ENCODE assay signal across 9 cellular contexts in genomic region chr10:78408671-78409472, GRCh38.
A peak's percentile ranks its signal among the peaks of the same experiment; 100 is the strongest.
DNase-seq lines count a peak whose midpoint lies in the region; ATAC-seq, FAIRE-seq and TF ChIP-seq lines count a peak whose summit lies in the region.
"Had no signal": no experiment of that assay in that cellular context is flagged by ENCODE, and none has a peak within 500 bp of the region (broad histone marks: within the 10 kb centered on the region; RNA-seq: fewer than 3 reads in every experiment).

No MANE protein-coding gene starts in this region.

- H3K4me1 ChIP-seq in liver (ENCODE audit: control insufficient read depth in 4 of 4, insufficient read depth in 4 of 4, low read length in 3 of 4) (peaks cover 0 to 7% (median 3%) of the 10 kb centered on the region in 4 donors), thoracic aorta (ENCODE audit: control insufficient read depth in 1 of 2, low read depth in 2 of 2) (peaks cover 27 to 46% of the 10 kb centered on the region in 2 donors), OCI-LY7 (ENCODE audit: insufficient read depth, low read length, poor library complexity, severe bottlenecking) (no peaks in the 10 kb centered on the region)

- H3K27ac Mint-ChIP-seq in MCF 10A (ENCODE audit: low read depth, unreplicated experiment), result no peak overlapping the region

- no peak overlapping the region for H3K4me3 Mint-ChIP-seq in MCF 10A (ENCODE audit: unreplicated experiment)

- H3K4me1 Mint-ChIP-seq in MCF 10A (ENCODE audit: insufficient read depth, unreplicated experiment), result peaks cover 9% of the 10 kb centered on the region

- ATAC-seq in thoracic aorta (ENCODE audit: insufficient number of reproducible peaks, low FRiP score, low read depth) (peak; percentile 39), GM21528 (IDR thresholded peaks at IDR 0.05; ENCODE audit: low FRiP score, unreplicated experiment) (no peak)

- BruUV-seq in MCF 10A (replicated peaks; lab: Mats Ljungman, UMichigan) (no TSS peak), OCI-LY7 (replicated peaks; lab: Mats Ljungman, UMichigan) (no TSS peak)

- TF ChIP-seq CTCF in MCF 10A (IDR thresholded peaks at IDR 0.05; ENCODE audit: unreplicated experiment) (no peak), liver (IDR thresholded peaks at IDR 0.05; ENCODE audit: low read depth, low read length, missing input control) (no peak), thoracic aorta (IDR thresholded peaks at IDR 0.05) (no peak), OCI-LY7 (conservative IDR thresholded peaks at IDR 0.05; ENCODE audit: low read length) (no peak)

- H3K4me3 ChIP-seq in liver (ENCODE audit: low read depth in 1 of 3, low read length in 3 of 3) (no peak overlapping the region), thoracic aorta (no peak overlapping the region), OCI-LY7 (ENCODE audit: low read depth, low read length, poor library complexity, severe bottlenecking) (no peak overlapping the region)

- H3K9me3 ChIP-seq in liver (ENCODE audit: control insufficient read depth in 4 of 4, low read length in 3 of 4) (no peaks in the 10 kb centered on the region), thoracic aorta (no peaks in the 10 kb centered on the region), OCI-LY7 (ENCODE audit: low read length) (no peaks in the 10 kb centered on the region)

- H3K27me3 Mint-ChIP-seq in MCF 10A (ENCODE audit: insufficient read depth, unreplicated experiment), result peaks cover 43% of the 10 kb centered on the region

- H3K4me2 ChIP-seq in OCI-LY7 (ENCODE audit: low read length), result no peak overlapping the region

- TF ChIP-seq POLR2A in GM12891 (IDR thresholded peaks at IDR 0.05; ENCODE audit: low read depth, low read length), result no peak

- H4K20me1 ChIP-seq in OCI-LY7 (ENCODE audit: insufficient read depth, low read length), result no peaks in the 10 kb centered on the region

- no peak overlapping the region for H3K9ac ChIP-seq in liver (ENCODE audit: low read depth in 1 of 2, low read length in 2 of 2)

- 68% methylated on average over 12 of the region's 12 CpGs for WGBS in liver

- H3K9me2 ChIP-seq in OCI-LY7 (ENCODE audit: insufficient read depth, low read length), result no peaks in the 10 kb centered on the region

- POLR2A ChIA-PET in MCF 10A (lab: Yijun Ruan, JAX) (interaction anchor here (0.6 kb wide), 1 partner anchor 55 kb away, joined by 4 read pairs; no protein-coding TSS in a partner anchor), OCI-LY7 (lab: Charles Lee) (no interaction called here)

- no peaks in the 10 kb centered on the region for H3K79me2 ChIP-seq in OCI-LY7 (ENCODE audit: insufficient read depth, low read depth, low read length)

- no peak for TF ChIP-seq RAD21 in liver (IDR thresholded peaks at IDR 0.05)

- H3K36me3 ChIP-seq in liver (ENCODE audit: control insufficient read depth in 4 of 4, insufficient read depth in 3 of 4, low read depth in 1 of 4, low read length in 3 of 4) (no peaks in the 10 kb centered on the region), thoracic aorta (no peaks in the 10 kb centered on the region), OCI-LY7 (ENCODE audit: insufficient read depth, low read length) (no peaks in the 10 kb centered on the region)

- FAIRE-seq in GM12891 (lab: Jason Lieb, UNC), result no peak

- H3K27me3 ChIP-seq in liver (ENCODE audit: control insufficient read depth in 4 of 4, insufficient read depth in 4 of 4, low read length in 3 of 4), result peaks cover 0 to 7% (median 0%) of the 10 kb centered on the region in 4 donors
- no peaks in the 10 kb centered on the region for H3K27me3 ChIP-seq in thoracic aorta (replicated peaks; ENCODE audit: insufficient read depth)

- H3K27ac ChIP-seq in liver (ENCODE audit: low read depth in 1 of 2, low read length in 2 of 2) (no peak overlapping the region), thoracic aorta (peak overlapping the region; percentile 78 to 81), OCI-LY7 (ENCODE audit: low read depth, low read length, poor library complexity, severe bottlenecking) (no peak overlapping the region)

- CTCF ChIA-PET in MCF 10A (lab: Yijun Ruan, JAX) (no interaction called here), OCI-LY7 (lab: Charles Lee; ENCODE audit: unreplicated experiment) (no interaction called here)

- peak; percentile 45 for DNase-seq in NCI-H2029 treated with DMSO at 0.1 percent for 48 hours (lab: John Stamatoyannopoulos, UW)
- DNase-seq in MCF 10A (ENCODE audit: unreplicated experiment), result peak; percentile 18
- peak; percentile 81 for DNase-seq in thoracic aorta (ENCODE audit: low spot score)
- no peak for DNase-seq in OCI-LY7 (ENCODE audit: low spot score)
- no peak for DNase-seq in GM12891 (ENCODE audit: insufficient read length, low spot score)
- no peak for DNase-seq in effector CD4-positive, alpha-beta T cell
- DNase-seq: NK-92 treated with Interleukin-12 subunit alpha and Interleukin-12 subunit beta, amount 100 ng/mL, for 24 hours had no signal

- no peaks in the 10 kb centered on the region for H3K9me3 Mint-ChIP-seq in MCF 10A (ENCODE audit: unreplicated experiment)

- intact Hi-C loops in MCF 10A (cut with micrococcal nuclease), result no loop called here
- intact Hi-C loops in OCI-LY7 (cut with micrococcal nuclease; ENCODE audit: unreplicated experiment), result no loop called here

- no peaks in the 10 kb centered on the region for H3K36me3 Mint-ChIP-seq in MCF 10A (ENCODE audit: insufficient read depth, unreplicated experiment)

- no peak overlapping the region for H2AFZ ChIP-seq in OCI-LY7 (ENCODE audit: low read length)

TF ChIP-seq in liver, 16 proteins besides CTCF, POLR2A, EP300 and RAD21:
- TF ChIP-seq FOXA2 (IDR thresholded peaks at IDR 0.05), result no peak
- peak; percentile 77 for TF ChIP-seq NR2F2 (IDR thresholded peaks at IDR 0.05)
- no peak for TF ChIP-seq HNF4G (IDR thresholded peaks at IDR 0.05)
- TF ChIP-seq JUND (IDR thresholded peaks at IDR 0.05), result no peak

TF ChIP-seq in GM12891, 5 proteins besides CTCF, POLR2A, EP300 and RAD21:
- TF ChIP-seq POU2F2 (IDR thresholded peaks at IDR 0.05; ENCODE audit: low read depth, low read length) (no peak), PAX5 (IDR thresholded peaks at IDR 0.05; ENCODE audit: insufficient read depth, low read length, severe bottlenecking) (no peak)

Comparison
In these comparisons a context has a peak if more than half of its experiments do, and no peak if none do; other contexts are left out.
1. DNase-seq: peak in NCI-H2029 treated with DMSO at 0.1 percent for 48 hours (single experiment), MCF 10A (single experiment) and thoracic aorta (single experiment); none in OCI-LY7 (single experiment), GM12891 (single experiment) and effector CD4-positive, alpha-beta T cell (single experiment).
2. H3K27ac ChIP-seq: peak in thoracic aorta (2 of 2); none in liver (0 of 2) and OCI-LY7 (single experiment).